7 cellular contexts compared by ENCODE assay signal in genomic region chr10:104791471-104791870, GRCh38.
"Had no signal": no experiment of that assay in that cellular context is flagged by ENCODE, and none has a peak within 500 bp of the region (broad histone marks: within the 10 kb centered on the region; RNA-seq: fewer than 3 reads in every experiment).

No MANE protein-coding gene starts in this region.

- H3K4me3 ChIP-seq: K562 had no signal

- ATAC-seq: HepG2, K562 had no signal

- H3K27me3 Mint-ChIP-seq: IgD-negative memory B cell had no signal

- H3K27ac Mint-ChIP-seq: IgD-negative memory B cell had no signal

- H3K36me3 Mint-ChIP-seq: IgD-negative memory B cell had no signal

- H3K4me3 Mint-ChIP-seq: IgD-negative memory B cell had no signal

- H3K27ac ChIP-seq: HL-60 had no signal

- H3K4me1 Mint-ChIP-seq: IgD-negative memory B cell had no signal

- DNase-seq: IMR-90, KBM-7, KG1 had no signal
